ENCODE assay signal across 9 cellular contexts in the genomic region with DNA sequence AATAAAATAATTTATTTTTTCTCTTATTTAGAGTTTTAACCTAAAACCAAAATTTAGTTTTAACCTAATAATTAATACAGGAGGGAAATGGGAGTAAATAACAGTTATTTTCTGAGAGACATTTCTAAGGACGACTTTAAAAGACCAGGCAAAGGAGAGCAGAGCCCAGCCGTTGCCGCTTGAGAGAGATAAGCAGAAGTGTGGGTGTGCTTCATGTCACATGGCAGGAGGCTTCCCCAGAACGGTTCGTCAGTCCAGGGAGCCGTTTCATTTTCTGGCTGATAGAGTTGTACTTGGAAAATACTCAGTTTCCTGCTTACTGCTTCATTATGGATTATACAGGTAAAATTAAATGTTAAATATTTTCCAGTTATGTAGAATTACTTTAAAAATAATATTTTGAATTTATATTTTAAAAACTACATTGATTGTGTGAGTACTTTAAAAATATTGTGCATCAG.
DNase-seq lines count a peak whose midpoint lies in the region; ATAC-seq lines count a peak whose summit lies in the region.
"Had no signal": no experiment of that assay in that cellular context is flagged by ENCODE, and none has a peak within 500 bp of the region (broad histone marks: within the 10 kb centered on the region; RNA-seq: fewer than 3 reads in every experiment).

No MANE protein-coding gene starts in this region.

- peaks cover 0 to 3% of the 10 kb centered on the region in 2 donors for H3K4me1 ChIP-seq in aorta (ENCODE audit: control insufficient read depth in 1 of 2, insufficient read depth in 2 of 2, low read length in 2 of 2)

- no peaks in the 10 kb centered on the region for H3K36me3 ChIP-seq in aorta (ENCODE audit: control insufficient read depth in 1 of 2, insufficient read depth in 2 of 2, low read length in 1 of 2)

- no peak overlapping the region for H3K27ac Mint-ChIP-seq in central memory CD8-positive, alpha-beta T cell (ENCODE audit: low read depth)
- H3K27ac Mint-ChIP-seq: naive thymus-derived CD8-positive, alpha-beta T cell had no signal

- H3K9me3 ChIP-seq in aorta (ENCODE audit: control insufficient read depth, low read length) = no peaks in the 10 kb centered on the region

- WGBS in aorta, 2 donors = 11% methylated on average over 6 of the region's 6 CpGs

- peaks cover 4% of the 10 kb centered on the region for H3K36me3 Mint-ChIP-seq in central memory CD8-positive, alpha-beta T cell (ENCODE audit: insufficient read depth)
- H3K36me3 Mint-ChIP-seq: naive thymus-derived CD8-positive, alpha-beta T cell had no signal

- H3K4me1 Mint-ChIP-seq in central memory CD8-positive, alpha-beta T cell = peaks cover 29% of the 10 kb centered on the region

- ATAC-seq in HG02623 (IDR thresholded peaks at IDR 0.05; ENCODE audit: unreplicated experiment) (peak; percentile 25), aorta (ENCODE audit: low FRiP score) (peak; percentile 77), GM19397 (IDR thresholded peaks at IDR 0.05; ENCODE audit: unreplicated experiment) (no peak)
- peak; percentile 28 for ATAC-seq in central memory CD8-positive, alpha-beta T cell (replicated peaks; ENCODE audit: extremely low read depth, poor library complexity, severe bottlenecking)

- H3K27me3 Mint-ChIP-seq in central memory CD8-positive, alpha-beta T cell = no peaks in the 10 kb centered on the region

- no peak overlapping the region for H3K4me3 Mint-ChIP-seq in central memory CD8-positive, alpha-beta T cell

- H3K27ac ChIP-seq in aorta (ENCODE audit: low read depth in 1 of 2, low read length in 2 of 2) = no peak overlapping the region

- H3K9me3 Mint-ChIP-seq in central memory CD8-positive, alpha-beta T cell = no peaks in the 10 kb centered on the region
- H3K9me3 Mint-ChIP-seq: naive thymus-derived CD8-positive, alpha-beta T cell had no signal

- no peaks in the 10 kb centered on the region for H3K27me3 ChIP-seq in aorta (ENCODE audit: control insufficient read depth in 1 of 2, insufficient read depth in 2 of 2, low read length in 1 of 2)

- intact Hi-C loops in aorta (cut with DNase I) = no loop called here

- no peak overlapping the region for H3K4me3 ChIP-seq in aorta (ENCODE audit: low read length in 2 of 2)

- DNase-seq in NCI-H82 (lab: John Stamatoyannopoulos, UW) (peak; percentile 34), NCI-H82 treated with DMSO at 0.1 percent for 48 hours (lab: John Stamatoyannopoulos, UW; ENCODE audit: unreplicated experiment) (no peak), NCI-H446 treated with DMSO at 0.1 percent for 48 hours (lab: John Stamatoyannopoulos, UW) (peak; percentile 50), medulla oblongata (ENCODE audit: extremely low spot score) (peak; percentile 84), aorta (peak in 1 of 2 donors; percentile 67)
- no peak for DNase-seq in central memory CD8-positive, alpha-beta T cell (ENCODE audit: low spot score in 2 of 2)
- DNase-seq: naive thymus-derived CD8-positive, alpha-beta T cell had no signal

Comparison
In these comparisons a context has a peak if more than half of its experiments do, and no peak if none do; other contexts are left out.
1. DNase-seq: peak in NCI-H82 (single experiment), NCI-H446 treated with DMSO at 0.1 percent for 48 hours (single experiment) and medulla oblongata (single experiment); none in NCI-H82 treated with DMSO at 0.1 percent for 48 hours (single experiment) and central memory CD8-positive, alpha-beta T cell (0 of 2).